In genomic region chr6:128601060-128601459, GRCh38 we compare ENCODE assay signal across 1 cellular context.
TF ChIP-seq lines count a peak whose summit lies in the region.

No MANE protein-coding gene starts in this region.

TF ChIP-seq in HepG2, 621 proteins besides CTCF, POLR2A, EP300 and RAD21 (continued from another document):
- TF ChIP-seq TCF7 (IDR thresholded peaks at IDR 0.05; ENCODE audit: low read depth) = no peak
- no peak for TF ChIP-seq E2F2 (CRISPR knock-in tag; IDR thresholded peaks at IDR 0.05; ENCODE audit: borderline replicate concordance)
- TF ChIP-seq GRHL1 (CRISPR knock-in tag; conservative IDR thresholded peaks at IDR 0.05) = no peak
- TF ChIP-seq GLI4 (CRISPR knock-in tag; IDR thresholded peaks at IDR 0.05; ENCODE audit: borderline replicate concordance) = no peak
- TF ChIP-seq KMT2B (CRISPR knock-in tag; IDR thresholded peaks at IDR 0.05) = no peak
- TF ChIP-seq ZNF282 (IDR thresholded peaks at IDR 0.05; ENCODE audit: partially characterized antibody) = no peak
